Comparison of ENCODE assay signal across 11 cellular contexts in genomic region chr12:75959506-75959905, GRCh38.
DNase-seq lines count a peak whose midpoint lies in the region; ATAC-seq, FAIRE-seq and TF ChIP-seq lines count a peak whose summit lies in the region.
"Had no signal": no experiment of that assay in that cellular context is flagged by ENCODE, and none has a peak within 500 bp of the region (broad histone marks: within the 10 kb centered on the region; RNA-seq: fewer than 3 reads in every experiment).

No MANE protein-coding gene starts in this region.

- H3K9ac ChIP-seq in DND-41 (ENCODE audit: low read depth, low read length) = no peak overlapping the region
- H3K9ac ChIP-seq in keratinocyte (ENCODE audit: control insufficient read depth, extremely low read depth, insufficient read depth, low read length) = no peak overlapping the region

- dilution Hi-C loops in keratinocyte (cut with MboI; ENCODE audit: extremely low pct_ligation_motif_present, low sequenced_read_pairs) = no loop called here

- no peak for FAIRE-seq in keratinocyte (lab: Jason Lieb, UNC)
- FAIRE-seq: small intestine had no signal

- H3K27ac Mint-ChIP-seq in T-helper 1 cell treated with Interleukin-12 subunit alpha and Interleukin-12 subunit beta and Interleukin-4 antibody, amounts not matched to agents 30 μg/mL and 1 μg/mL, for 36 hours = peak overlapping the region; percentile 34

- no peaks in the 10 kb centered on the region for H3K9me1 ChIP-seq in keratinocyte (ENCODE audit: control insufficient read depth, extremely low read depth, insufficient read depth, low read length)

- no peaks in the 10 kb centered on the region for H3K9me3 ChIP-seq in DND-41 (ENCODE audit: insufficient read depth, low read length, severe bottlenecking)
- no peaks in the 10 kb centered on the region for H3K9me3 ChIP-seq in keratinocyte (ENCODE audit: control insufficient read depth, low read depth, low read length)
- H3K9me3 ChIP-seq: colonic mucosa, SJCRH30 had no signal

- H3K9me3 Mint-ChIP-seq in T-helper 1 cell treated with Interleukin-12 subunit alpha and Interleukin-12 subunit beta and Interleukin-4 antibody, amounts not matched to agents 30 μg/mL and 1 μg/mL, for 36 hours = no peaks in the 10 kb centered on the region

- ATAC-seq in DND-41 (ENCODE audit: insufficient read depth, low read depth) = peak; percentile 47; the same call in 1 of the 3 replicates

- H3K27ac ChIP-seq in DND-41 (ENCODE audit: low read length) = no peak overlapping the region
- no peak overlapping the region for H3K27ac ChIP-seq in keratinocyte (ENCODE audit: control insufficient read depth, insufficient read depth, low read length)
- H3K27ac ChIP-seq: SJCRH30 had no signal

- H2AFZ ChIP-seq in DND-41 (ENCODE audit: low read depth, low read length) (no peak overlapping the region), keratinocyte (ENCODE audit: control insufficient read depth, low read length) (peak overlapping the region; percentile 41)

- no peaks in the 10 kb centered on the region for H3K27me3 ChIP-seq in DND-41 (ENCODE audit: insufficient read depth, low read length, poor library complexity)
- H3K27me3 ChIP-seq in keratinocyte (ENCODE audit: control insufficient read depth, extremely low read depth, insufficient read depth, low read length) = no peaks in the 10 kb centered on the region
- H3K27me3 ChIP-seq: colonic mucosa, SJCRH30 had no signal

- peaks cover 37% of the 10 kb centered on the region for H3K4me1 Mint-ChIP-seq in T-helper 1 cell treated with Interleukin-12 subunit alpha and Interleukin-12 subunit beta and Interleukin-4 antibody, amounts not matched to agents 30 μg/mL and 1 μg/mL, for 36 hours (ENCODE audit: low read depth)

- DNase-seq in DND-41 (no peak), HT-29 (ENCODE audit: low spot score) (peak; percentile 60), keratinocyte (ENCODE audit: low read depth, low spot score) (no peak), iPS-NIHi7 (ENCODE audit: extremely low spot score) (no peak), foreskin melanocyte (no peak)
- DNase-seq in stimulated activated CD4-positive, alpha-beta T cell treated with anti-CD3 and anti-CD28 coated beads, Interleukin-2, amount 100 ng/mL, for 48 hours = no peak
- DNase-seq: NCI-H1694 treated with DMSO at 0.1 percent for 48 hours, SJCRH30 had no signal

- H3K4me3 Mint-ChIP-seq in T-helper 1 cell treated with Interleukin-12 subunit alpha and Interleukin-12 subunit beta and Interleukin-4 antibody, amounts not matched to agents 30 μg/mL and 1 μg/mL, for 36 hours = no peak overlapping the region

- no peak for TF ChIP-seq CTCF in DND-41 (IDR thresholded peaks at IDR 0.05; ENCODE audit: borderline replicate concordance, extremely low read depth, low read length, poor library complexity, severe bottlenecking)
- TF ChIP-seq CTCF in keratinocyte (optimal IDR thresholded peaks at IDR 0.05 in 1 of 3, IDR thresholded peaks at IDR 0.05 in 1 of 3, conservative IDR thresholded peaks at IDR 0.05 in 1 of 3; ENCODE audit: extremely low read depth in 1 of 3, insufficient read depth in 2 of 3, low read length in 3 of 3) = no peak

- H3K4me3 ChIP-seq in DND-41 (ENCODE audit: low read depth in 1 of 2, low read length in 2 of 2) = no peak overlapping the region
- no peak overlapping the region for H3K4me3 ChIP-seq in keratinocyte (ENCODE audit: control insufficient read depth in 2 of 3, extremely low read depth in 1 of 3, insufficient read depth in 2 of 3, low read depth in 1 of 3, low read length in 3 of 3)
- H3K4me3 ChIP-seq: colonic mucosa, SJCRH30 had no signal

- no peaks in the 10 kb centered on the region for H3K36me3 ChIP-seq in DND-41 (ENCODE audit: insufficient read depth, low read length)
- no peaks in the 10 kb centered on the region for H3K36me3 ChIP-seq in keratinocyte (ENCODE audit: control insufficient read depth in 2 of 2, extremely low read depth in 1 of 2, insufficient read depth in 2 of 2, low read length in 2 of 2)
- H3K36me3 ChIP-seq: colonic mucosa, SJCRH30 had no signal

- H3K4me2 ChIP-seq in DND-41 (ENCODE audit: insufficient read depth, low read length) (no peak overlapping the region), keratinocyte (ENCODE audit: control insufficient read depth, extremely low read depth, insufficient read depth, low read depth, low read length) (peak overlapping the region; percentile 10)

- no peaks in the 10 kb centered on the region for H3K27me3 Mint-ChIP-seq in T-helper 1 cell treated with Interleukin-12 subunit alpha and Interleukin-12 subunit beta and Interleukin-4 antibody, amounts not matched to agents 30 μg/mL and 1 μg/mL, for 36 hours (ENCODE audit: low read depth)

- no peaks in the 10 kb centered on the region for H4K20me1 ChIP-seq in DND-41 (ENCODE audit: insufficient read depth, low read length)
- no peaks in the 10 kb centered on the region for H4K20me1 ChIP-seq in keratinocyte (ENCODE audit: control insufficient read depth, extremely low read depth, insufficient read depth, low read length)

- H3K4me1 ChIP-seq in DND-41 (ENCODE audit: insufficient read depth, low read length) (peaks cover 11% of the 10 kb centered on the region), keratinocyte (ENCODE audit: control insufficient read depth, extremely low read depth, insufficient read depth, low read length) (peaks cover 17% of the 10 kb centered on the region)
- H3K4me1 ChIP-seq: SJCRH30 had no signal

- H3K79me2 ChIP-seq in DND-41 (ENCODE audit: insufficient read depth, low read length) (no peaks in the 10 kb centered on the region), keratinocyte (ENCODE audit: control insufficient read depth, insufficient read depth, low read length) (no peaks in the 10 kb centered on the region)

- H3K36me3 Mint-ChIP-seq in T-helper 1 cell treated with Interleukin-12 subunit alpha and Interleukin-12 subunit beta and Interleukin-4 antibody, amounts not matched to agents 30 μg/mL and 1 μg/mL, for 36 hours (ENCODE audit: low read depth) = no peaks in the 10 kb centered on the region
